8 cellular contexts compared by ENCODE assay signal in genomic region chr18:63157293-63158011, GRCh38.
DNase-seq lines count a peak whose midpoint lies in the region; ATAC-seq and TF ChIP-seq lines count a peak whose summit lies in the region.

No MANE protein-coding gene starts in this region.

- peak overlapping the region; percentile 99 for H3K27ac Mint-ChIP-seq in activated naive CD8-positive, alpha-beta T cell treated with anti-CD3 and anti-CD28 coated beads, Interleukin-2, amount 50 U/mL, for 24 hours

- no peaks in the 10 kb centered on the region for H3K9me3 Mint-ChIP-seq in activated naive CD8-positive, alpha-beta T cell treated with anti-CD3 and anti-CD28 coated beads, Interleukin-2, amount 50 U/mL, for 24 hours

- H3K27me3 Mint-ChIP-seq in activated naive CD8-positive, alpha-beta T cell treated with anti-CD3 and anti-CD28 coated beads, Interleukin-2, amount 50 U/mL, for 24 hours = peaks cover 3% of the 10 kb centered on the region

- H3K27ac ChIP-seq in foreskin keratinocyte = no peak overlapping the region

- H3K36me3 Mint-ChIP-seq in activated naive CD8-positive, alpha-beta T cell treated with anti-CD3 and anti-CD28 coated beads, Interleukin-2, amount 50 U/mL, for 24 hours (ENCODE audit: low read depth) = peaks cover 17% of the 10 kb centered on the region

- peak overlapping the region; percentile 83 for H3K4me3 Mint-ChIP-seq in activated naive CD8-positive, alpha-beta T cell treated with anti-CD3 and anti-CD28 coated beads, Interleukin-2, amount 50 U/mL, for 24 hours

- peaks cover 22% of the 10 kb centered on the region for H3K27me3 ChIP-seq in foreskin keratinocyte

- TF ChIP-seq CTCF in foreskin keratinocyte (conservative IDR thresholded peaks at IDR 0.05) = no peak

- peaks cover 100% of the 10 kb centered on the region for H3K4me1 Mint-ChIP-seq in activated naive CD8-positive, alpha-beta T cell treated with anti-CD3 and anti-CD28 coated beads, Interleukin-2, amount 50 U/mL, for 24 hours

- H3K4me1 ChIP-seq in foreskin keratinocyte = peaks cover 6% of the 10 kb centered on the region

- DNase-seq in stimulated activated CD4-positive, alpha-beta T cell treated with anti-CD3 and anti-CD28 coated beads, Interleukin-4, amount 100 ng/mL, for 24 hours = peak; percentile 35
- no peak for DNase-seq in stimulated activated CD4-positive, alpha-beta T cell treated with anti-CD3 and anti-CD28 coated beads, Interleukin-2, amount 100 ng/mL, for 48 hours
- DNase-seq in NCI-H146 treated with DMSO at 0.1 percent for 48 hours (lab: John Stamatoyannopoulos, UW; ENCODE audit: unreplicated experiment) (peak; percentile 82), medulla oblongata (ENCODE audit: extremely low spot score) (no peak), foreskin keratinocyte (no peak), pons (ENCODE audit: low spot score) (no peak)
- DNase-seq in activated naive CD8-positive, alpha-beta T cell treated with anti-CD3 and anti-CD28 coated beads, Interleukin-2, amount 50 U/mL, for 24 hours = no peak

- ATAC-seq in activated naive CD8-positive, alpha-beta T cell treated with anti-CD3 and anti-CD28 coated beads, Interleukin-2, amount 50 U/mL, for 24 hours = no peak
- no peak for ATAC-seq in HG03571 (IDR thresholded peaks at IDR 0.05; ENCODE audit: unreplicated experiment)
- ATAC-seq in foreskin keratinocyte = no peak

Comparison
In these comparisons a context has a peak if more than half of its experiments do, and no peak if none do; other contexts are left out.
1. DNase-seq: peak in stimulated activated CD4-positive, alpha-beta T cell treated with anti-CD3 and anti-CD28 coated beads, Interleukin-4, amount 100 ng/mL, for 24 hours (single experiment) and NCI-H146 treated with DMSO at 0.1 percent for 48 hours (single experiment); none in stimulated activated CD4-positive, alpha-beta T cell treated with anti-CD3 and anti-CD28 coated beads, Interleukin-2, amount 100 ng/mL, for 48 hours (0 of 2), activated naive CD8-positive, alpha-beta T cell treated with anti-CD3 and anti-CD28 coated beads, Interleukin-2, amount 50 U/mL, for 24 hours (single experiment), medulla oblongata (single experiment), foreskin keratinocyte (0 of 2) and pons (single experiment).